Comparison of ENCODE assay signal across 6 cellular contexts in genomic region chr2:73510470-73510869, GRCh38.
DNase-seq lines count a peak whose midpoint lies in the region; ATAC-seq, FAIRE-seq and TF ChIP-seq lines count a peak whose summit lies in the region.
"Not testable (repeated sequence)": the region's sequence is repeated elsewhere in the genome, so short reads cannot be mapped to it uniquely, and the experiment has no call there.

No MANE protein-coding gene starts in this region.

- DNase-seq in ELF-1 (ENCODE audit: low read depth, low spot score): peak; percentile 17
- not testable (repeated sequence) for DNase-seq in H9; K562 (ENCODE audit: extremely low read depth in 1 of 4, low spot score in 3 of 4); HepG2 (ENCODE audit: low spot score)

- H3K36me3 Mint-ChIP-seq in H9 (ENCODE audit: insufficient read depth in 1 of 3, low read depth in 3 of 3): peaks cover 12 to 49% (median 40%) of the 10 kb centered on the region in 3 experiments

- intact Hi-C loops in K562 (cut with micrococcal nuclease); HepG2 (cut with micrococcal nuclease; ENCODE audit: unreplicated experiment): not testable (repeated sequence)

- H4K5ac ChIP-seq in H9 (ENCODE audit: insufficient read length, low read depth, low read length): not testable (repeated sequence)

- not testable (repeated sequence) for H3K23me2 ChIP-seq in H9 (ENCODE audit: insufficient read length, low read depth, low read length, poor library complexity, severe bottlenecking)

- not testable (repeated sequence) for H3K4me3 Mint-ChIP-seq in H9

- no CpG with 5 or more reads among the region's 5 CpGs for WGBS in H9 (ENCODE audit: extremely low coverage, insufficient read length, low lambda C conversion rate)
- 23% methylated on average over 5 of the region's 5 CpGs for WGBS in K562 (ENCODE audit: insufficient coverage, low coverage, missing lambda C conversion rate)
- WGBS in HepG2 (ENCODE audit: low lambda C conversion rate): 74% methylated on average over 5 of the region's 5 CpGs

- not testable (repeated sequence) for H2BK20ac ChIP-seq in H9 (ENCODE audit: low read depth, low read length, poor library complexity, severe bottlenecking)

- not testable (repeated sequence) for H3K27ac Mint-ChIP-seq in H9

- H2AFZ ChIP-seq in H9 (ENCODE audit: low read length); OCI-LY1 (ENCODE audit: low read length); K562 (ENCODE audit: low read depth, low read length); HepG2 (ENCODE audit: low read length): not testable (repeated sequence)

- not testable (repeated sequence) for H3K27me3 ChIP-seq in H9 (ENCODE audit: insufficient read depth, low read length); OCI-LY1 (ENCODE audit: insufficient read depth, low read length); K562 (ENCODE audit: control insufficient read depth in 2 of 2, insufficient read depth in 2 of 2, low read length in 2 of 2); HepG2 (ENCODE audit: control insufficient read depth in 1 of 2, insufficient read depth in 2 of 2, low read length in 2 of 2)

- not testable (repeated sequence) for H2BK5ac ChIP-seq in H9 (ENCODE audit: insufficient read length, low read length)

- H4K8ac ChIP-seq in H9 (replicated peaks; ENCODE audit: insufficient read length, low read depth, low read length): not testable (repeated sequence)

- H3K56ac ChIP-seq in H9 (ENCODE audit: insufficient read length, low read depth, low read length): not testable (repeated sequence)

- not testable (repeated sequence) for H3K14ac ChIP-seq in H9 (ENCODE audit: insufficient read depth, low read length)

- not testable (repeated sequence) for H3K27ac ChIP-seq in H9 (ENCODE audit: insufficient read length, low read depth, low read length); OCI-LY1 (ENCODE audit: low read depth, low read length, poor library complexity, severe bottlenecking); K562 (ENCODE audit: extremely low read depth, low read depth, low read length); HepG2 (ENCODE audit: extremely low read length, insufficient read depth, low read length)

- not testable (repeated sequence) for H3K4me3 ChIP-seq in OCI-LY1 (ENCODE audit: low read depth, low read length, poor library complexity, severe bottlenecking); K562; HepG2 (replicated peaks in 1 of 3; ENCODE audit: insufficient read depth in 1 of 3, low read depth in 2 of 3, low read length in 3 of 3)

- not testable (repeated sequence) for TF ChIP-seq EP300 in K562 (IDR thresholded peaks at IDR 0.05; ENCODE audit: low read length); HepG2 (IDR thresholded peaks at IDR 0.05; ENCODE audit: low read depth in 2 of 2, low read length in 2 of 2); HepG2 (CRISPR knock-in tag; IDR thresholded peaks at IDR 0.05; ENCODE audit: borderline replicate concordance)

- not testable (repeated sequence) for H3K9me1 ChIP-seq in K562 (ENCODE audit: control insufficient read depth, insufficient read depth, low read length)

- not testable (repeated sequence) for ATAC-seq in K562, HepG2

- H4K20me1 ChIP-seq in H9 (ENCODE audit: control insufficient read depth, insufficient read depth, insufficient read length); OCI-LY1 (ENCODE audit: insufficient read depth, low read length); K562 (replicated peaks; ENCODE audit: control insufficient read depth, insufficient read depth, low read length); HepG2 (ENCODE audit: insufficient read depth, low read length): not testable (repeated sequence)

- not testable (repeated sequence) for H3K4ac ChIP-seq in H9 (ENCODE audit: low read depth, low read length)

- H2BK120ac ChIP-seq in H9 (ENCODE audit: low read depth, low read length, poor library complexity, severe bottlenecking): not testable (repeated sequence)

- not testable (repeated sequence) for H3T11ph ChIP-seq in H9 (ENCODE audit: low read length)

- H3K79me2 ChIP-seq in H9 (ENCODE audit: insufficient read depth, low read length); OCI-LY1 (ENCODE audit: insufficient read depth, low read length); K562 (ENCODE audit: control insufficient read depth, insufficient read depth, low read length); HepG2 (ENCODE audit: insufficient read depth, low read length): not testable (repeated sequence)

- in situ Hi-C loops in K562 (cut with MboI); HepG2 (cut with HindIII; ENCODE audit: extremely low pct_ligation_motif_present, low pct_unique_long_range_greater_than_20kb): not testable (repeated sequence)

- not testable (repeated sequence) for H3K9me3 ChIP-seq in H9 (ENCODE audit: control insufficient read depth, low read depth, low read length); OCI-LY1 (ENCODE audit: low read length); K562 (replicated peaks; ENCODE audit: control insufficient read depth, insufficient read depth, low read depth, low read length); HepG2 (ENCODE audit: low read length)

- not testable (repeated sequence) for H3K18ac ChIP-seq in H9 (ENCODE audit: insufficient read length, low read depth, low read length)

- not testable (repeated sequence) for BruUV-seq in K562 (replicated peaks; lab: Mats Ljungman, UMichigan); HepG2 (replicated peaks; lab: Mats Ljungman, UMichigan)

- not testable (repeated sequence) for H3K4me1 Mint-ChIP-seq in H9

- H3K4me1 ChIP-seq in H9 (ENCODE audit: insufficient read depth, low read length); OCI-LY1 (ENCODE audit: insufficient read depth, low read length, severe bottlenecking); K562 (replicated peaks in 1 of 2; ENCODE audit: control insufficient read depth in 2 of 2, insufficient read depth in 2 of 2, low read length in 2 of 2); HepG2 (ENCODE audit: insufficient read depth, low read length): not testable (repeated sequence)

- TF ChIP-seq RAD21 in K562 (CRISPR knock-in tag; conservative IDR thresholded peaks at IDR 0.05 in 1 of 2, IDR thresholded peaks at IDR 0.05 in 1 of 2); HepG2 (CRISPR knock-in tag; IDR thresholded peaks at IDR 0.05): not testable (repeated sequence)

- not testable (repeated sequence) for H2BK15ac ChIP-seq in H9 (ENCODE audit: low read depth, low read length)

- not testable (repeated sequence) for H2AK5ac ChIP-seq in H9 (ENCODE audit: insufficient read length, low read length)

- not testable (repeated sequence) for H3K27me3 Mint-ChIP-seq in H9 (ENCODE audit: low read depth)

- not testable (repeated sequence) for H3K9me2 ChIP-seq in OCI-LY1 (ENCODE audit: low read depth, low read length)

- not testable (repeated sequence) for H3K79me1 ChIP-seq in H9 (ENCODE audit: insufficient read depth, low read depth, low read length, poor library complexity, severe bottlenecking)

- not testable (repeated sequence) for H3F3A ChIP-seq in OCI-LY1 (ENCODE audit: insufficient read depth, low read length)

- not testable (repeated sequence) for H3K23ac ChIP-seq in H9 (ENCODE audit: insufficient read length, low read depth, low read length)

- H3K36me3 ChIP-seq in OCI-LY1 (ENCODE audit: insufficient read depth, low read length); K562 (ENCODE audit: control insufficient read depth, insufficient read depth, low read length); HepG2 (replicated peaks in 1 of 2; ENCODE audit: control insufficient read depth in 1 of 2, insufficient read depth in 2 of 2, low read length in 2 of 2): not testable (repeated sequence)

- CTCF ChIA-PET in K562 (lab: Yijun Ruan, JAX; ENCODE audit: low intra/inter-chr PET ratio); HepG2 (lab: Yijun Ruan, JAX; ENCODE audit: low intra/inter-chr PET ratio, low total read pairs): not testable (repeated sequence)

- H3K4me2 ChIP-seq in H9 (ENCODE audit: insufficient read depth, insufficient read length, low read length); OCI-LY1 (ENCODE audit: low read length); K562 (ENCODE audit: insufficient read depth, low read length); HepG2 (ENCODE audit: low read depth, low read length): not testable (repeated sequence)

- H4K91ac ChIP-seq in H9 (ENCODE audit: insufficient read length, low read depth, low read length): not testable (repeated sequence)

- not testable (repeated sequence) for TF ChIP-seq POLR2A in K562 (conservative IDR thresholded peaks at IDR 0.05); HepG2 (IDR thresholded peaks at IDR 0.05; ENCODE audit: insufficient read depth in 1 of 2, low read depth in 2 of 2, low read length in 2 of 2)

- not testable (repeated sequence) for H2BK12ac ChIP-seq in H9 (ENCODE audit: insufficient read length, low read depth, low read length)

- not testable (repeated sequence) for FAIRE-seq in K562 (lab: Jason Lieb, UNC); HepG2 (lab: Jason Lieb, UNC)

- H3K9ac ChIP-seq in H9 (ENCODE audit: extremely low read depth, insufficient read length, low read length); OCI-LY1 (ENCODE audit: low read length); K562 (ENCODE audit: insufficient read depth in 1 of 2, low read depth in 2 of 2, low read length in 2 of 2); HepG2 (ENCODE audit: insufficient read depth, low read depth, low read length): not testable (repeated sequence)

- POLR2A ChIA-PET in K562 (lab: Yijun Ruan, JAX); HepG2 (lab: Yijun Ruan, JAX): not testable (repeated sequence)

- peak; percentile 4 for TF ChIP-seq CTCF in GM12873 (IDR thresholded peaks at IDR 0.05; ENCODE audit: insufficient read depth, low read depth, low read length, missing control alignments)
- TF ChIP-seq CTCF in H9 (conservative IDR thresholded peaks at IDR 0.05): peak; percentile 12; the same call in 1 of the 3 replicates
- 0 out of 2 replicates have a peak, but pooled peaks have one; percentile 5 for TF ChIP-seq CTCF in OCI-LY1 (IDR thresholded peaks at IDR 0.05; ENCODE audit: low read length)
- TF ChIP-seq CTCF in K562 (IDR thresholded peaks at IDR 0.05 in 2 of 3, conservative IDR thresholded peaks at IDR 0.05 in 1 of 3; ENCODE audit: insufficient read depth in 2 of 3, low read depth in 1 of 3, low read length in 3 of 3): peak in 2 of 3 experiments; percentile 18 to 31; a peak in 2 of 6 replicates
- TF ChIP-seq CTCF in HepG2 (CRISPR knock-in tag; IDR thresholded peaks at IDR 0.05): peak; percentile 24; the same call in 1 of the 2 replicates

- peaks cover 16 to 32% of the 10 kb centered on the region in 2 experiments; a peak in 4 of 5 replicates for H3K9me3 Mint-ChIP-seq in H9
